2 cellular contexts compared by ENCODE assay signal in genomic region chr2:232581725-232582124, GRCh38.
TF ChIP-seq lines count a peak whose summit lies in the region.

No MANE protein-coding gene starts in this region.

TF ChIP-seq in IMR-90, 13 proteins besides CTCF, POLR2A, EP300 and RAD21:
- TF ChIP-seq MXI1 (IDR thresholded peaks at IDR 0.05; ENCODE audit: borderline replicate concordance, low read depth, low read length) (no peak), ELK1 (IDR thresholded peaks at IDR 0.05; ENCODE audit: borderline replicate concordance, low read depth, low read length) (no peak), NFE2L2 (IDR thresholded peaks at IDR 0.05; ENCODE audit: low read depth, low read length) (no peak), SMC3 (IDR thresholded peaks at IDR 0.05; ENCODE audit: low read depth, low read length) (no peak), CHD1 (IDR thresholded peaks at IDR 0.05; ENCODE audit: low read depth, low read length) (no peak), BHLHE40 (IDR thresholded peaks at IDR 0.05; ENCODE audit: low read depth, low read length) (no peak), MAZ (IDR thresholded peaks at IDR 0.05; ENCODE audit: borderline replicate concordance, low read depth, low read length) (no peak), FOS (IDR thresholded peaks at IDR 0.05; ENCODE audit: low read depth, low read length) (no peak), RCOR1 (IDR thresholded peaks at IDR 0.05; ENCODE audit: insufficient replicate concordance, low read length) (no peak), CEBPB (IDR thresholded peaks at IDR 0.05; ENCODE audit: low read depth, low read length) (no peak)
- TF ChIP-seq, protein P1, sequence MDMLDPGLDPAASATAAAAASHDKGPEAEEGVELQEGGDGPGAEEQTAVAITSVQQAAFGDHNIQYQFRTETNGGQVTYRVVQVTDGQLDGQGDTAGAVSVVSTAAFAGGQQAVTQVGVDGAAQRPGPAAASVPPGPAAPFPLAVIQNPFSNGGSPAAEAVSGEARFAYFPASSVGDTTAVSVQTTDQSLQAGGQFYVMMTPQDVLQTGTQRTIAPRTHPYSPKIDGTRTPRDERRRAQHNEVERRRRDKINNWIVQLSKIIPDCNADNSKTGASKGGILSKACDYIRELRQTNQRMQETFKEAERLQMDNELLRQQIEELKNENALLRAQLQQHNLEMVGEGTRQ (IDR thresholded peaks at IDR 0.05; ENCODE audit: low read depth, low read length), result no peak

TF ChIP-seq in endothelial cell of umbilical vein, 7 proteins besides CTCF, POLR2A, EP300 and RAD21:
- TF ChIP-seq, protein P2, sequence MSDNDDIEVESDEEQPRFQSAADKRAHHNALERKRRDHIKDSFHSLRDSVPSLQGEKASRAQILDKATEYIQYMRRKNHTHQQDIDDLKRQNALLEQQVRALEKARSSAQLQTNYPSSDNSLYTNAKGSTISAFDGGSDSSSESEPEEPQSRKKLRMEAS (IDR thresholded peaks at IDR 0.05; ENCODE audit: insufficient read depth, insufficient read length), result no peak
- TF ChIP-seq JUN (IDR thresholded peaks at IDR 0.05; ENCODE audit: borderline replicate concordance, insufficient read depth, insufficient read length, low read depth) (no peak), EZH2 (IDR thresholded peaks at IDR 0.05; ENCODE audit: borderline replicate concordance, low read depth, low read length, severe bottlenecking) (no peak), MYC (IDR thresholded peaks at IDR 0.05; ENCODE audit: low read depth, low read length) (no peak), GATA2 (IDR thresholded peaks at IDR 0.05; ENCODE audit: insufficient read depth, insufficient read length, low read depth, low read length) (no peak), FOS (IDR thresholded peaks at IDR 0.05; ENCODE audit: borderline replicate concordance, insufficient read depth, low read length) (no peak)
